Comparison of ENCODE assay signal across 1 cellular context in the genomic region with DNA sequence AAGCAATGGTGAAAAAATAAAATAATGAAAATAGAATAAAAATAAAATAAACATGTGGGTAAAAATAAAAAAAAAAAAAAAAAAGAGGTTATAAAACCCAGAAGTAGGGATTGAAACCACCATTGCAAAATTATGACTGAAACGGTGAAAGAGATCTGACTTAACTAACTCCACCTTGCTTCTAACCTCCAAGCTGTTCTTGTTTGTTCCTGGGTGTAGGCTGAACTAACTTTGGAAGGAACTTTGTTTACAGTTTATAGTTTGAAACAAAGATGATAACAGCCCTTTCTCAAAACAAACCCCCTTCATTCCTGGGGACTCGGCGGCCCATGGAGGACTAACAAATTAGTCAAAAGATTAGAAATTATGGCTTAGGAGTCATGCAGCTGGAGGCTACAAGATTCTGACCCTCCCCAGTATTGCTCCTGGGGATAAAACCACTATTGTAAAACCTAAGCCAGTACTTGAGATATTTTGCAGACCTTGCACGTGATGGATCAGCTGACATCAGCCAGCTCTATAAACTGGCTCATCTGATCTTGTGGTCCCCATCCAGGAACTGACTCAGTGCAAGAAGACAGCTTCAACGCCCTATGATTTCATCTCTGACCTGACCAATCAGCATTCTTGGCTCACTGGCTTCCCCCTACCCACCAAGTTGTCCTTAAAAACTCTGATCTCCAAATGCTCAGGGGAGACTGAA.
TF ChIP-seq lines count a peak whose summit lies in the region.

No MANE protein-coding gene starts in this region.

TF ChIP-seq in HEK293, 187 proteins besides CTCF, POLR2A, EP300 and RAD21 (continued from another document):
- TF ChIP-seq, protein P1, sequence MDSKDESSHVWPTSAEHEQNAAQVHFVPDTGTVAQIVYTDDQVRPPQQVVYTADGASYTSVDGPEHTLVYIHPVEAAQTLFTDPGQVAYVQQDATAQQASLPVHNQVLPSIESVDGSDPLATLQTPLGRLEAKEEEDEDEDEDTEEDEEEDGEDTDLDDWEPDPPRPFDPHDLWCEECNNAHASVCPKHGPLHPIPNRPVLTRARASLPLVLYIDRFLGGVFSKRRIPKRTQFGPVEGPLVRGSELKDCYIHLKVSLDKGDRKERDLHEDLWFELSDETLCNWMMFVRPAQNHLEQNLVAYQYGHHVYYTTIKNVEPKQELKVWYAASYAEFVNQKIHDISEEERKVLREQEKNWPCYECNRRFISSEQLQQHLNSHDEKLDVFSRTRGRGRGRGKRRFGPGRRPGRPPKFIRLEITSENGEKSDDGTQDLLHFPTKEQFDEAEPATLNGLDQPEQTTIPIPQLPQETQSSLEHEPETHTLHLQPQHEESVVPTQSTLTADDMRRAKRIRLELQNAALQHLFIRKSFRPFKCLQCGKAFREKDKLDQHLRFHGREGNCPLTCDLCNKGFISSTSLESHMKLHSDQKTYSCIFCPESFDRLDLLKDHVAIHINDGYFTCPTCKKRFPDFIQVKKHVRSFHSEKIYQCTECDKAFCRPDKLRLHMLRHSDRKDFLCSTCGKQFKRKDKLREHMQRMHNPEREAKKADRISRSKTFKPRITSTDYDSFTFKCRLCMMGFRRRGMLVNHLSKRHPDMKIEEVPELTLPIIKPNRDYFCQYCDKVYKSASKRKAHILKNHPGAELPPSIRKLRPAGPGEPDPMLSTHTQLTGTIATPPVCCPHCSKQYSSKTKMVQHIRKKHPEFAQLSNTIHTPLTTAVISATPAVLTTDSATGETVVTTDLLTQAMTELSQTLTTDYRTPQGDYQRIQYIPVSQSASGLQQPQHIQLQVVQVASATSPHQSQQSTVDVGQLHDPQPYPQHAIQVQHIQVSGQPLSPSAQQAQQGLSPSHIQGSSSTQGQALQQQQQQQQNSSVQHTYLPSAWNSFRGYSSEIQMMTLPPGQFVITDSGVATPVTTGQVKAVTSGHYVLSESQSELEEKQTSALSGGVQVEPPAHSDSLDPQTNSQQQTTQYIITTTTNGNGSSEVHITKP (tag by site-specific recombination; IDR thresholded peaks at IDR 0.05): 0 out of 2 replicates have a peak, but pooled peaks have one; percentile 36
- TF ChIP-seq ZNF394 (tag by site-specific recombination; IDR thresholded peaks at IDR 0.05; ENCODE audit: borderline replicate concordance): peak; percentile 80
- TF ChIP-seq ZNF350 (tag by site-specific recombination; IDR thresholded peaks at IDR 0.05): no peak
- peak; percentile 28; the same call in 1 of the 2 replicates for TF ChIP-seq SP7 (tag by site-specific recombination; IDR thresholded peaks at IDR 0.05)
- peak; percentile 56; the same call in 1 of the 2 replicates for TF ChIP-seq WT1 (tag by site-specific recombination; IDR thresholded peaks at IDR 0.05)
- TF ChIP-seq, protein P2, sequence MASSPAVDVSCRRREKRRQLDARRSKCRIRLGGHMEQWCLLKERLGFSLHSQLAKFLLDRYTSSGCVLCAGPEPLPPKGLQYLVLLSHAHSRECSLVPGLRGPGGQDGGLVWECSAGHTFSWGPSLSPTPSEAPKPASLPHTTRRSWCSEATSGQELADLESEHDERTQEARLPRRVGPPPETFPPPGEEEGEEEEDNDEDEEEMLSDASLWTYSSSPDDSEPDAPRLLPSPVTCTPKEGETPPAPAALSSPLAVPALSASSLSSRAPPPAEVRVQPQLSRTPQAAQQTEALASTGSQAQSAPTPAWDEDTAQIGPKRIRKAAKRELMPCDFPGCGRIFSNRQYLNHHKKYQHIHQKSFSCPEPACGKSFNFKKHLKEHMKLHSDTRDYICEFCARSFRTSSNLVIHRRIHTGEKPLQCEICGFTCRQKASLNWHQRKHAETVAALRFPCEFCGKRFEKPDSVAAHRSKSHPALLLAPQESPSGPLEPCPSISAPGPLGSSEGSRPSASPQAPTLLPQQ (tag by site-specific recombination; IDR thresholded peaks at IDR 0.05): peak; percentile 89
- TF ChIP-seq SP3 (tag by site-specific recombination; IDR thresholded peaks at IDR 0.05): 0 out of 2 replicates have a peak, but pooled peaks have one; percentile 28
- TF ChIP-seq SP2 (tag by site-specific recombination; IDR thresholded peaks at IDR 0.05): peak; percentile 21; the same call in 1 of the 2 replicates
- TF ChIP-seq, protein P3, sequence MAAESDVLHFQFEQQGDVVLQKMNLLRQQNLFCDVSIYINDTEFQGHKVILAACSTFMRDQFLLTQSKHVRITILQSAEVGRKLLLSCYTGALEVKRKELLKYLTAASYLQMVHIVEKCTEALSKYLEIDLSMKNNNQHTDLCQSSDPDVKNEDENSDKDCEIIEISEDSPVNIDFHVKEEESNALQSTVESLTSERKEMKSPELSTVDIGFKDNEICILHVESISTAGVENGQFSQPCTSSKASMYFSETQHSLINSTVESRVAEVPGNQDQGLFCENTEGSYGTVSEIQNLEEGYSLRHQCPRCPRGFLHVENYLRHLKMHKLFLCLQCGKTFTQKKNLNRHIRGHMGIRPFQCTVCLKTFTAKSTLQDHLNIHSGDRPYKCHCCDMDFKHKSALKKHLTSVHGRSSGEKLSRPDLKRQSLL (tag by site-specific recombination; IDR thresholded peaks at IDR 0.05): 0 out of 2 replicates have a peak, but pooled peaks have one; percentile 16
- TF ChIP-seq ZNF366 (tag by site-specific recombination; conservative IDR thresholded peaks at IDR 0.05): peak; percentile 78
- 0 out of 2 replicates have a peak, but pooled peaks have one; percentile 16 for TF ChIP-seq KLF10 (tag by site-specific recombination; IDR thresholded peaks at IDR 0.05)
- TF ChIP-seq, protein P4, sequence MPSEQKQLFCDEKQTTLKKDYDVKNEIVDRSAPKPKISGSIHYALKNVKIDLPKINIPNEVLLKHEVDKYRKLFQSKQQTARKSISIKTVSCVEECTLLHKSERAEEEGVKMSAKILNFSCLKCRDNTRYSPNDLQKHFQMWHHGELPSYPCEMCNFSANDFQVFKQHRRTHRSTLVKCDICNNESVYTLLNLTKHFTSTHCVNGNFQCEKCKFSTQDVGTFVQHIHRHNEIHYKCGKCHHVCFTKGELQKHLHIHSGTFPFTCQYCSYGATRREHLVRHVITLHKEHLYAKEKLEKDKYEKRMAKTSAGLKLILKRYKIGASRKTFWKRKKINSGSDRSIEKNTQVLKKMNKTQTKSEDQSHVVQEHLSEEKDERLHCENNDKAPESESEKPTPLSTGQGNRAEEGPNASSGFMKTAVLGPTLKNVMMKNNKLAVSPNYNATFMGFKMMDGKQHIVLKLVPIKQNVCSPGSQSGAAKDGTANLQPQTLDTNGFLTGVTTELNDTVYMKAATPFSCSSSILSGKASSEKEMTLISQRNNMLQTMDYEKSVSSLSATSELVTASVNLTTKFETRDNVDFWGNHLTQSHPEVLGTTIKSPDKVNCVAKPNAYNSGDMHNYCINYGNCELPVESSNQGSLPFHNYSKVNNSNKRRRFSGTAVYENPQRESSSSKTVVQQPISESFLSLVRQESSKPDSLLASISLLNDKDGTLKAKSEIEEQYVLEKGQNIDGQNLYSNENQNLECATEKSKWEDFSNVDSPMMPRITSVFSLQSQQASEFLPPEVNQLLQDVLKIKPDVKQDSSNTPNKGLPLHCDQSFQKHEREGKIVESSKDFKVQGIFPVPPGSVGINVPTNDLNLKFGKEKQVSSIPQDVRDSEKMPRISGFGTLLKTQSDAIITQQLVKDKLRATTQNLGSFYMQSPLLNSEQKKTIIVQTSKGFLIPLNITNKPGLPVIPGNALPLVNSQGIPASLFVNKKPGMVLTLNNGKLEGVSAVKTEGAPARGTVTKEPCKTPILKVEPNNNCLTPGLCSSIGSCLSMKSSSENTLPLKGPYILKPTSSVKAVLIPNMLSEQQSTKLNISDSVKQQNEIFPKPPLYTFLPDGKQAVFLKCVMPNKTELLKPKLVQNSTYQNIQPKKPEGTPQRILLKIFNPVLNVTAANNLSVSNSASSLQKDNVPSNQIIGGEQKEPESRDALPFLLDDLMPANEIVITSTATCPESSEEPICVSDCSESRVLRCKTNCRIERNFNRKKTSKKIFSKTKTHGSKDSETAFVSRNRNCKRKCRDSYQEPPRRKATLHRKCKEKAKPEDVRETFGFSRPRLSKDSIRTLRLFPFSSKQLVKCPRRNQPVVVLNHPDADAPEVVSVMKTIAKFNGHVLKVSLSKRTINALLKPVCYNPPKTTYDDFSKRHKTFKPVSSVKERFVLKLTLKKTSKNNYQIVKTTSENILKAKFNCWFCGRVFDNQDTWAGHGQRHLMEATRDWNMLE (tag by site-specific recombination; conservative IDR thresholded peaks at IDR 0.05; ENCODE audit: low read depth): 0 out of 2 replicates have a peak, but pooled peaks have one; percentile 21
- TF ChIP-seq, protein P5, sequence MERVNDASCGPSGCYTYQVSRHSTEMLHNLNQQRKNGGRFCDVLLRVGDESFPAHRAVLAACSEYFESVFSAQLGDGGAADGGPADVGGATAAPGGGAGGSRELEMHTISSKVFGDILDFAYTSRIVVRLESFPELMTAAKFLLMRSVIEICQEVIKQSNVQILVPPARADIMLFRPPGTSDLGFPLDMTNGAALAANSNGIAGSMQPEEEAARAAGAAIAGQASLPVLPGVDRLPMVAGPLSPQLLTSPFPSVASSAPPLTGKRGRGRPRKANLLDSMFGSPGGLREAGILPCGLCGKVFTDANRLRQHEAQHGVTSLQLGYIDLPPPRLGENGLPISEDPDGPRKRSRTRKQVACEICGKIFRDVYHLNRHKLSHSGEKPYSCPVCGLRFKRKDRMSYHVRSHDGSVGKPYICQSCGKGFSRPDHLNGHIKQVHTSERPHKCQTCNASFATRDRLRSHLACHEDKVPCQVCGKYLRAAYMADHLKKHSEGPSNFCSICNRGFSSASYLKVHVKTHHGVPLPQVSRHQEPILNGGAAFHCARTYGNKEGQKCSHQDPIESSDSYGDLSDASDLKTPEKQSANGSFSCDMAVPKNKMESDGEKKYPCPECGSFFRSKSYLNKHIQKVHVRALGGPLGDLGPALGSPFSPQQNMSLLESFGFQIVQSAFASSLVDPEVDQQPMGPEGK (tag by site-specific recombination; IDR thresholded peaks at IDR 0.05): 0 out of 2 replicates have a peak, but pooled peaks have one; percentile 16
- TF ChIP-seq SETDB1 (IDR thresholded peaks at IDR 0.05; ENCODE audit: insufficient read length, low read length): peak; percentile 34
- peak; percentile 34 for TF ChIP-seq ZXDB (tag by site-specific recombination; IDR thresholded peaks at IDR 0.05)
- TF ChIP-seq KLF8 (tag by site-specific recombination; IDR thresholded peaks at IDR 0.05): 0 out of 2 replicates have a peak, but pooled peaks have one; percentile 29
- TF ChIP-seq, protein P6, sequence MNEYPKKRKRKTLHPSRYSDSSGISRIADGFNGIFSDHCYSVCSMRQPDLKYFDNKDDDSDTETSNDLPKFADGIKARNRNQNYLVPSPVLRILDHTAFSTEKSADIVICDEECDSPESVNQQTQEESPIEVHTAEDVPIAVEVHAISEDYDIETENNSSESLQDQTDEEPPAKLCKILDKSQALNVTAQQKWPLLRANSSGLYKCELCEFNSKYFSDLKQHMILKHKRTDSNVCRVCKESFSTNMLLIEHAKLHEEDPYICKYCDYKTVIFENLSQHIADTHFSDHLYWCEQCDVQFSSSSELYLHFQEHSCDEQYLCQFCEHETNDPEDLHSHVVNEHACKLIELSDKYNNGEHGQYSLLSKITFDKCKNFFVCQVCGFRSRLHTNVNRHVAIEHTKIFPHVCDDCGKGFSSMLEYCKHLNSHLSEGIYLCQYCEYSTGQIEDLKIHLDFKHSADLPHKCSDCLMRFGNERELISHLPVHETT (tag by site-specific recombination; IDR thresholded peaks at IDR 0.05): peak; percentile 50; the same call in 1 of the 2 replicates
